In the genomic region with DNA sequence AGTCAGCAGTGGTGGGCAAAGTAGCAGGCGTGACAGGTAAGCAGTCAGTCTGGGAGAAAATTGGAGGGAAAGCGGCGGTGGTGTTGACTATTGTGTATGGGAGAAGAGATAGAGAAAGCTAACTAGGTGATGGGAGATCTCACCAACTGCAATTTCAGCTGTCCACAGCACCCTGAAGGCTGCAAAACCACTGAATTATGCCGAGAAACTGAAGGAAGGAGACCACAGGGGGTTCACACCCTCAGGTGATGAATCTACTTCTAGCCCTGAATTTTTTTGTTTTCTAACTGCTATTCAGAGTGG, we compare ENCODE assay signal across 15 cellular contexts.
DNase-seq lines count a peak whose midpoint lies in the region; ATAC-seq and TF ChIP-seq lines count a peak whose summit lies in the region.
"Had no signal": no experiment of that assay in that cellular context is flagged by ENCODE, and none has a peak within 500 bp of the region (broad histone marks: within the 10 kb centered on the region; RNA-seq: fewer than 3 reads in every experiment).

No MANE protein-coding gene starts in this region.

- H2BK20ac ChIP-seq in H9 (ENCODE audit: low read depth, low read length, poor library complexity, severe bottlenecking): no peak overlapping the region

- no peak overlapping the region for H3K18ac ChIP-seq in H9 (ENCODE audit: insufficient read length, low read depth, low read length)

- no peak overlapping the region for H2BK15ac ChIP-seq in H9 (ENCODE audit: low read depth, low read length)

- no peaks in the 10 kb centered on the region; the same call in none of the 2 replicates for H3K27me3 Mint-ChIP-seq in H9 (ENCODE audit: low read depth)
- no peaks in the 10 kb centered on the region for H3K27me3 Mint-ChIP-seq in WTC11 (ENCODE audit: low read depth)

- H3K23ac ChIP-seq in H9 (ENCODE audit: insufficient read length, low read depth, low read length): no peak overlapping the region

- H3K4me3 Mint-ChIP-seq in H9 (no peak overlapping the region; a peak in 1 of 5 replicates), WTC11 (peak overlapping the region; percentile 26; the same call in 1 of the 2 replicates)
- H3K4me3 Mint-ChIP-seq: CD8-positive, alpha-beta T cell had no signal

- no peak overlapping the region for H4K5ac ChIP-seq in H9 (ENCODE audit: insufficient read length, low read depth, low read length)

- no peak for TF ChIP-seq POLR2A in vagina (IDR thresholded peaks at IDR 0.05)

- no peak overlapping the region for H3K4me2 ChIP-seq in H9 (ENCODE audit: insufficient read depth, insufficient read length, low read length)

- DNase-seq in H9 (no peak), WTC11 (ENCODE audit: low spot score) (no peak), mesenteric fat pad (ENCODE audit: low spot score) (peak; percentile 9), vagina (ENCODE audit: extremely low spot score in 2 of 2) (no peak), NCI-H2081 (lab: John Stamatoyannopoulos, UW) (no peak)
- DNase-seq in activated effector memory CD4-positive, alpha-beta T cell treated with Interleukin-2 at 50 U/mL for 16 hours: no peak
- DNase-seq: BE2C; CD8-positive, alpha-beta T cell; COR-L47; DMS153; DMS79 treated with DMSO at 0.1 percent for 48 hours; EL; GDM1 had no signal

- no peaks in the 10 kb centered on the region for H3K27me3 ChIP-seq in H9 (ENCODE audit: insufficient read depth, low read length)
- H3K27me3 ChIP-seq in vagina: no peaks in the 10 kb centered on the region
- H3K27me3 ChIP-seq: BE2C had no signal

- no peaks in the 10 kb centered on the region for H3K79me2 ChIP-seq in H9 (ENCODE audit: insufficient read depth, low read length)

- H3K4me3 ChIP-seq in vagina: no peak overlapping the region

- ATAC-seq in WTC11: no peak
- ATAC-seq: CD8-positive, alpha-beta T cell had no signal

- H2BK120ac ChIP-seq in H9 (ENCODE audit: low read depth, low read length, poor library complexity, severe bottlenecking): no peak overlapping the region

- no peak overlapping the region for H2AFZ ChIP-seq in H9 (ENCODE audit: low read length)

- intact Hi-C loops in vagina (cut with DNase I): no loop called here

- H3K9me3 Mint-ChIP-seq in H9 (no peaks in the 10 kb centered on the region), WTC11 (peaks cover 4% of the 10 kb centered on the region; the same call in 1 of the 2 replicates)
- H3K9me3 Mint-ChIP-seq: CD8-positive, alpha-beta T cell had no signal

- no peak overlapping the region for H4K91ac ChIP-seq in H9 (ENCODE audit: insufficient read length, low read depth, low read length)

- H4K20me1 ChIP-seq in H9 (ENCODE audit: control insufficient read depth, insufficient read depth, insufficient read length): no peaks in the 10 kb centered on the region

- no peak overlapping the region for H2BK5ac ChIP-seq in H9 (ENCODE audit: insufficient read length, low read length)

- H3K23me2 ChIP-seq in H9 (ENCODE audit: insufficient read length, low read depth, low read length, poor library complexity, severe bottlenecking): no peaks in the 10 kb centered on the region

- no CpG with 5 or more reads among the region's 4 CpGs for WGBS in H9 (ENCODE audit: extremely low coverage, insufficient read length, low lambda C conversion rate)

- POLR2A ChIA-PET in WTC11 (lab: Charles Lee): interaction anchor here (0.5 to 1.1 kb wide), 2 partner anchors 11 to 372 kb away, joined by 3 read pairs; no protein-coding TSS in a partner anchor

- no peak for TF ChIP-seq CTCF in H9 (conservative IDR thresholded peaks at IDR 0.05)
- no peak for TF ChIP-seq CTCF in WTC11 (IDR thresholded peaks at IDR 0.05)
- TF ChIP-seq CTCF in vagina (IDR thresholded peaks at IDR 0.05): no peak

- H3K79me1 ChIP-seq in H9 (ENCODE audit: insufficient read depth, low read depth, low read length, poor library complexity, severe bottlenecking): no peaks in the 10 kb centered on the region

- no peak overlapping the region for H3K27ac ChIP-seq in H9 (ENCODE audit: insufficient read length, low read depth, low read length)
- no peak overlapping the region for H3K27ac ChIP-seq in vagina
- H3K27ac ChIP-seq: C4-2B had no signal

- H2BK12ac ChIP-seq in H9 (ENCODE audit: insufficient read length, low read depth, low read length): no peak overlapping the region

- no peak overlapping the region for H2AK5ac ChIP-seq in H9 (ENCODE audit: insufficient read length, low read length)

- H4K8ac ChIP-seq in H9 (replicated peaks; ENCODE audit: insufficient read length, low read depth, low read length): no peak overlapping the region

- H3K4ac ChIP-seq in H9 (ENCODE audit: low read depth, low read length): no peak overlapping the region

- H3T11ph ChIP-seq in H9 (ENCODE audit: low read length): no peak overlapping the region

- H3K14ac ChIP-seq in H9 (ENCODE audit: insufficient read depth, low read length): no peak overlapping the region

- H3K9me3 ChIP-seq in ES-I3 (ENCODE audit: control insufficient read depth, insufficient read depth, low read length): no peaks in the 10 kb centered on the region
- H3K9me3 ChIP-seq in H9 (ENCODE audit: control insufficient read depth, low read depth, low read length): no peaks in the 10 kb centered on the region
- no peaks in the 10 kb centered on the region for H3K9me3 ChIP-seq in vagina
- H3K9me3 ChIP-seq: BE2C had no signal

- H3K36me3 ChIP-seq in ES-I3 (ENCODE audit: insufficient read depth, low read length): no peaks in the 10 kb centered on the region
- H3K36me3 ChIP-seq in vagina: no peaks in the 10 kb centered on the region
- H3K36me3 ChIP-seq: BE2C had no signal

- CTCF ChIA-PET in WTC11 (lab: Charles Lee): interaction anchor here (0.7 to 2.7 kb wide), 7 partner anchors 20 to 298 kb away, joined by 3 to 18 read pairs (median 4); no protein-coding TSS in a partner anchor

- H3K56ac ChIP-seq in H9 (ENCODE audit: insufficient read length, low read depth, low read length): no peak overlapping the region

- peaks cover 37% of the 10 kb centered on the region for H3K4me1 ChIP-seq in ES-I3 (ENCODE audit: insufficient read depth, low read length)
- peaks cover 13% of the 10 kb centered on the region; the same call in 1 of the 2 replicates for H3K4me1 ChIP-seq in H9 (ENCODE audit: insufficient read depth, low read length)
- H3K4me1 ChIP-seq in vagina: no peaks in the 10 kb centered on the region
- H3K4me1 ChIP-seq: BE2C had no signal

- H3K9ac ChIP-seq in ES-I3 (ENCODE audit: low read depth, low read length) (peak overlapping the region; percentile 19; the same call in 1 of the 2 replicates), H9 (ENCODE audit: extremely low read depth, insufficient read length, low read length) (no peak overlapping the region)

- H3K27ac Mint-ChIP-seq in H9 (peak overlapping the region; percentile 29 to 94 (median 80)), WTC11 (peak overlapping the region; percentile 97)
- H3K27ac Mint-ChIP-seq: CD8-positive, alpha-beta T cell had no signal

- H3K4me1 Mint-ChIP-seq in H9 (peaks cover 45% of the 10 kb centered on the region in 2 experiments), WTC11 (peaks cover 55% of the 10 kb centered on the region)

- H3K36me3 Mint-ChIP-seq in H9 (ENCODE audit: insufficient read depth in 1 of 3, low read depth in 3 of 3) (no peaks in the 10 kb centered on the region), WTC11 (peaks cover 2% of the 10 kb centered on the region; the same call in 1 of the 2 replicates)
- H3K36me3 Mint-ChIP-seq: CD8-positive, alpha-beta T cell had no signal

TF ChIP-seq in WTC11, 78 proteins besides CTCF, POLR2A, EP300 and RAD21 (continues in another document):
- TF ChIP-seq, protein P1, sequence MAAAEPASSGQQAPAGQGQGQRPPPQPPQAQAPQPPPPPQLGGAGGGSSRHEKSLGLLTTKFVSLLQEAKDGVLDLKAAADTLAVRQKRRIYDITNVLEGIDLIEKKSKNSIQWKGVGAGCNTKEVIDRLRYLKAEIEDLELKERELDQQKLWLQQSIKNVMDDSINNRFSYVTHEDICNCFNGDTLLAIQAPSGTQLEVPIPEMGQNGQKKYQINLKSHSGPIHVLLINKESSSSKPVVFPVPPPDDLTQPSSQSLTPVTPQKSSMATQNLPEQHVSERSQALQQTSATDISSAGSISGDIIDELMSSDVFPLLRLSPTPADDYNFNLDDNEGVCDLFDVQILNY (CRISPR knock-in tag; IDR thresholded peaks at IDR 0.05): no peak
- TF ChIP-seq, protein P2, sequence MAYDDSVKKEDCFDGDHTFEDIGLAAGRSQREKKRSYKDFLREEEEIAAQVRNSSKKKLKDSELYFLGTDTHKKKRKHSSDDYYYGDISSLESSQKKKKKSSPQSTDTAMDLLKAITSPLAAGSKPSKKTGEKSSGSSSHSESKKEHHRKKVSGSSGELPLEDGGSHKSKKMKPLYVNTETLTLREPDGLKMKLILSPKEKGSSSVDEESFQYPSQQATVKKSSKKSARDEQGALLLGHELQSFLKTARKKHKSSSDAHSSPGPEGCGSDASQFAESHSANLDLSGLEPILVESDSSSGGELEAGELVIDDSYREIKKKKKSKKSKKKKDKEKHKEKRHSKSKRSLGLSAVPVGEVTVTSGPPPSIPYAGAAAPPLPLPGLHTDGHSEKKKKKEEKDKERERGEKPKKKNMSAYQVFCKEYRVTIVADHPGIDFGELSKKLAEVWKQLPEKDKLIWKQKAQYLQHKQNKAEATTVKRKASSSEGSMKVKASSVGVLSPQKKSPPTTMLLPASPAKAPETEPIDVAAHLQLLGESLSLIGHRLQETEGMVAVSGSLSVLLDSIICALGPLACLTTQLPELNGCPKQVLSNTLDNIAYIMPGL (CRISPR knock-in tag; IDR thresholded peaks at IDR 0.05): no peak
- TF ChIP-seq, protein P3, sequence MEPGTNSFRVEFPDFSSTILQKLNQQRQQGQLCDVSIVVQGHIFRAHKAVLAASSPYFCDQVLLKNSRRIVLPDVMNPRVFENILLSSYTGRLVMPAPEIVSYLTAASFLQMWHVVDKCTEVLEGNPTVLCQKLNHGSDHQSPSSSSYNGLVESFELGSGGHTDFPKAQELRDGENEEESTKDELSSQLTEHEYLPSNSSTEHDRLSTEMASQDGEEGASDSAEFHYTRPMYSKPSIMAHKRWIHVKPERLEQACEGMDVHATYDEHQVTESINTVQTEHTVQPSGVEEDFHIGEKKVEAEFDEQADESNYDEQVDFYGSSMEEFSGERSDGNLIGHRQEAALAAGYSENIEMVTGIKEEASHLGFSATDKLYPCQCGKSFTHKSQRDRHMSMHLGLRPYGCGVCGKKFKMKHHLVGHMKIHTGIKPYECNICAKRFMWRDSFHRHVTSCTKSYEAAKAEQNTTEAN (CRISPR knock-in tag; IDR thresholded peaks at IDR 0.05): no peak
